15 cellular contexts compared by ENCODE assay signal in the genomic region with DNA sequence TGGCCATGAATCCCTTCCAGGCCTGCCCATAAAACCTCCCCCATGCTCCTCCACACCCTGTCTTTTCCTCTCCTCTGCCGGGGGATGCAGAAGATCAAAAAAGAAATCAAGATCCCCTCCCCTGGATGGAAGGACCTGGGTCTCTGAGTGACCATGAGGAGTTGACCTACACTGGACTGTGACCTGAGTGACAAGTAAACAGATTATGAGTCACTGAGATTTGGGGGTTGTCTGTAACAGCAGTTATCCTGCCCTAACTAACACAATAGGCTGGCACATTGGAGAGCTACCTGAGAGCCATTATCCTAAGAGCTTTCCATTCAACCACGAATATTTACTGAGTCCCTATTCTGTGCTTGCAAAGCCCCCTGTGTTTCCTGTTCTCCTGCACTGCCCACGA.
"Had no signal": no experiment of that assay in that cellular context is flagged by ENCODE, and none has a peak within 500 bp of the region (broad histone marks: within the 10 kb centered on the region; RNA-seq: fewer than 3 reads in every experiment).

No MANE protein-coding gene starts in this region.

- H3K9ac ChIP-seq: neural progenitor cell, parathyroid adenoma had no signal

- H2AFZ ChIP-seq: neural progenitor cell, parathyroid adenoma had no signal

- H3K4me2 ChIP-seq: neural progenitor cell had no signal

- H3K27ac ChIP-seq: cardiac muscle cell, gastroesophageal sphincter, neural progenitor cell, parathyroid adenoma, thoracic aorta had no signal

- H3K4me1 Mint-ChIP-seq: activated naive CD4-positive, alpha-beta T cell treated with anti-CD3 and anti-CD28 coated beads, Interleukin-2, amount 50 U/mL, for 24 hours; stimulated activated effector memory CD8-positive, alpha-beta T cell treated with anti-CD3 and anti-CD28 coated beads, Interleukin-12 subunit alpha, Interleukin-12 subunit beta, amount 100 ng/mL, for 72 hours had no signal

- ATAC-seq: gastroesophageal sphincter; stimulated activated effector memory CD8-positive, alpha-beta T cell treated with anti-CD3 and anti-CD28 coated beads, Interleukin-12 subunit alpha, Interleukin-12 subunit beta, amount 100 ng/mL, for 72 hours had no signal

- H3K27ac Mint-ChIP-seq: activated naive CD4-positive, alpha-beta T cell treated with anti-CD3 and anti-CD28 coated beads, Interleukin-2, amount 50 U/mL, for 24 hours; neural progenitor cell; stimulated activated effector memory CD8-positive, alpha-beta T cell treated with anti-CD3 and anti-CD28 coated beads, Interleukin-12 subunit alpha, Interleukin-12 subunit beta, amount 100 ng/mL, for 72 hours had no signal

- FAIRE-seq: islet of Langerhans had no signal

- DNase-seq: activated CD4-positive, alpha-beta T cell treated with anti-CD3 and anti-CD28 coated beads for 1 hour; activated CD4-positive, alpha-beta T cell treated with anti-CD3 and anti-CD28 coated beads, Interleukin-2, amount 50 U/mL, for 4 hours; mammary epithelial cell; naive B cell; stimulated activated CD4-positive, alpha-beta T cell treated with anti-CD3 and anti-CD28 coated beads, Interleukin-12 subunit alpha, Interleukin-12 subunit beta, amount 100 ng/mL, for 4 hours; T1000 had no signal

- H3K27me3 ChIP-seq: cardiac muscle cell, dorsolateral prefrontal cortex, neural progenitor cell had no signal

- H3K4me1 ChIP-seq: neural progenitor cell, parathyroid adenoma had no signal

- H3K9me3 Mint-ChIP-seq: activated naive CD4-positive, alpha-beta T cell treated with anti-CD3 and anti-CD28 coated beads, Interleukin-2, amount 50 U/mL, for 24 hours; neural progenitor cell; stimulated activated effector memory CD8-positive, alpha-beta T cell treated with anti-CD3 and anti-CD28 coated beads, Interleukin-12 subunit alpha, Interleukin-12 subunit beta, amount 100 ng/mL, for 72 hours had no signal

- H3K4me3 Mint-ChIP-seq: activated naive CD4-positive, alpha-beta T cell treated with anti-CD3 and anti-CD28 coated beads, Interleukin-2, amount 50 U/mL, for 24 hours; neural progenitor cell; stimulated activated effector memory CD8-positive, alpha-beta T cell treated with anti-CD3 and anti-CD28 coated beads, Interleukin-12 subunit alpha, Interleukin-12 subunit beta, amount 100 ng/mL, for 72 hours had no signal

- H3K9me3 ChIP-seq: gastroesophageal sphincter, thoracic aorta had no signal

- H3K36me3 Mint-ChIP-seq: activated naive CD4-positive, alpha-beta T cell treated with anti-CD3 and anti-CD28 coated beads, Interleukin-2, amount 50 U/mL, for 24 hours; neural progenitor cell; stimulated activated effector memory CD8-positive, alpha-beta T cell treated with anti-CD3 and anti-CD28 coated beads, Interleukin-12 subunit alpha, Interleukin-12 subunit beta, amount 100 ng/mL, for 72 hours had no signal

- H3K36me3 ChIP-seq: cardiac muscle cell, gastroesophageal sphincter, neural progenitor cell, thoracic aorta had no signal

- H3K4me3 ChIP-seq: cardiac muscle cell, dorsolateral prefrontal cortex, gastroesophageal sphincter, neural progenitor cell, thoracic aorta had no signal

- H3K79me2 ChIP-seq: parathyroid adenoma had no signal
